10 cellular contexts compared by ENCODE assay signal in genomic region chr2:12451726-12452125, GRCh38.
DNase-seq lines count a peak whose midpoint lies in the region; ATAC-seq and TF ChIP-seq lines count a peak whose summit lies in the region.
"Had no signal": no experiment of that assay in that cellular context is flagged by ENCODE, and none has a peak within 500 bp of the region (broad histone marks: within the 10 kb centered on the region; RNA-seq: fewer than 3 reads in every experiment).

No MANE protein-coding gene starts in this region.

- H4K20me1 ChIP-seq in GM23248 (ENCODE audit: insufficient read depth): no peaks in the 10 kb centered on the region

- H3K27me3 ChIP-seq in GM23248 (replicated peaks; ENCODE audit: insufficient read depth) (no peaks in the 10 kb centered on the region), Panc1 (ENCODE audit: control insufficient read depth, insufficient read depth, low read length) (no peaks in the 10 kb centered on the region), psoas muscle (ENCODE audit: insufficient read depth in 3 of 3, low read length in 2 of 3) (no peaks in the 10 kb centered on the region)
- H3K27me3 ChIP-seq: neural progenitor cell had no signal

- no peak overlapping the region for H3K4me2 ChIP-seq in GM23248 (ENCODE audit: unreplicated experiment)
- H3K4me2 ChIP-seq: neural progenitor cell had no signal

- CTCF ChIA-PET in Panc1 (lab: Charles Lee): no interaction called here

- in situ Hi-C loops in GM23248 (cut with MboI): no loop called here
- in situ Hi-C loops in Panc1 (cut with HindIII; ENCODE audit: low pct_unique_long_range_greater_than_20kb, low sequenced_read_pairs): no loop called here

- no peak overlapping the region for H3K27ac ChIP-seq in GM23248
- H3K27ac ChIP-seq in Panc1 (ENCODE audit: low read length): peak overlapping the region; percentile 41; the same call in 1 of the 2 replicates
- H3K27ac ChIP-seq in psoas muscle: peak overlapping the region; percentile 77
- H3K27ac ChIP-seq: neural progenitor cell had no signal

- no peaks in the 10 kb centered on the region for H3K36me3 ChIP-seq in GM23248 (ENCODE audit: low read depth)
- no peaks in the 10 kb centered on the region for H3K36me3 ChIP-seq in Panc1 (ENCODE audit: control insufficient read depth, insufficient read depth, low read length)
- H3K36me3 ChIP-seq in psoas muscle (ENCODE audit: insufficient read depth in 1 of 2, low read depth in 1 of 2): no peaks in the 10 kb centered on the region
- H3K36me3 ChIP-seq: neural progenitor cell had no signal

- intact Hi-C loops in Panc1 (cut with micrococcal nuclease; ENCODE audit: unreplicated experiment): no loop called here
- intact Hi-C loops in psoas muscle (cut with DNase I): no loop called here

- ATAC-seq in Panc1 (no peak), psoas muscle (peak in 3 of 4 donors; percentile 1 to 17 (median 2)), GM21381 (IDR thresholded peaks at IDR 0.05; ENCODE audit: unreplicated experiment) (no peak)

- BruUV-seq in Panc1 (replicated peaks; lab: Mats Ljungman, UMichigan): no TSS peak

- 83 to 86% methylated on average over 5 of the region's 5 CpGs for WGBS in GM23248 (ENCODE audit: low coverage in 1 of 2, low lambda C conversion rate in 2 of 2, missing lambda C conversion rate in 2 of 2), 2 experiments
- 43 to 45% (median 43%) methylated on average over 5 of the region's 5 CpGs for WGBS in psoas muscle, 3 donors

- no peaks in the 10 kb centered on the region for H3K9me2 ChIP-seq in GM23248 (ENCODE audit: insufficient read depth)

- H2AFZ ChIP-seq in GM23248: 0 out of 2 replicates have a peak overlapping the region, but pooled peaks have one; percentile 13
- H2AFZ ChIP-seq: neural progenitor cell had no signal

- TF ChIP-seq CTCF in Panc1 (IDR thresholded peaks at IDR 0.05) (no peak), psoas muscle (IDR thresholded peaks at IDR 0.05) (no peak)

- POLR2A ChIA-PET in Panc1 (lab: Charles Lee): interaction anchor here (0.6 kb wide), 1 partner anchor 244 kb away, joined by 3 read pairs; no protein-coding TSS in a partner anchor

- no peaks in the 10 kb centered on the region for H3K79me2 ChIP-seq in GM23248 (ENCODE audit: insufficient read depth)

- H3K4me1 ChIP-seq in GM23248 (ENCODE audit: insufficient read depth): peaks cover 18% of the 10 kb centered on the region
- no peaks in the 10 kb centered on the region for H3K4me1 ChIP-seq in Panc1 (ENCODE audit: control insufficient read depth, insufficient read depth, low read length)
- peaks cover 9% of the 10 kb centered on the region for H3K4me1 ChIP-seq in psoas muscle

- H3K4me3 ChIP-seq in GM23248 (no peak overlapping the region), Panc1 (ENCODE audit: low read depth in 2 of 2, low read length in 2 of 2) (no peak overlapping the region), psoas muscle (peak overlapping the region; percentile 31)
- H3K4me3 ChIP-seq: neural progenitor cell had no signal

- no peak for DNase-seq in GM23248
- DNase-seq in Panc1 (ENCODE audit: low read depth, low spot score): no peak
- peak; percentile 35 for DNase-seq in dermis blood vessel endothelial cell
- no peak for DNase-seq in psoas muscle
- DNase-seq in pons (ENCODE audit: low spot score): no peak
- DNase-seq in NCI-H1105 treated with DMSO at 0.1 percent for 48 hours (lab: John Stamatoyannopoulos, UW): no peak
- no peak for DNase-seq in GDM1 (lab: John Stamatoyannopoulos, UW)
- DNase-seq: NCI-H187 had no signal

- H3K9me3 ChIP-seq in GM23248 (ENCODE audit: low read depth) (no peaks in the 10 kb centered on the region), Panc1 (ENCODE audit: control insufficient read depth, insufficient read depth, low read depth, low read length) (no peaks in the 10 kb centered on the region), psoas muscle (no peaks in the 10 kb centered on the region)

- H3F3A ChIP-seq in GM23248 (ENCODE audit: insufficient read depth): peaks cover 15% of the 10 kb centered on the region

- H3K9ac ChIP-seq in GM23248: no peak overlapping the region
- H3K9ac ChIP-seq: neural progenitor cell had no signal

Comparison
In these comparisons a context has a peak if more than half of its experiments do, and no peak if none do; other contexts are left out.
1. ATAC-seq: peak in psoas muscle (3 of 4); none in Panc1 (single experiment) and GM21381 (single experiment).